In genomic region chr6:96381246-96381645, GRCh38 we compare ENCODE assay signal across 28 cellular contexts.
"Had no signal": no experiment of that assay in that cellular context is flagged by ENCODE, and none has a peak within 500 bp of the region (broad histone marks: within the 10 kb centered on the region; RNA-seq: fewer than 3 reads in every experiment).

No MANE protein-coding gene starts in this region.

- H3K27me3 ChIP-seq: stomach, suprapubic skin, testis, thyroid gland, tibial artery, tibial nerve, transverse colon, upper lobe of left lung, upper lobe of right lung, uterus, vagina had no signal

- H3K27ac ChIP-seq: stomach, suprapubic skin, testis, thoracic aorta, thyroid gland, tibial artery, tibial nerve, transverse colon, upper lobe of left lung, upper lobe of right lung, uterus, vagina had no signal

- H3K4me1 ChIP-seq: stomach, suprapubic skin, testis, thyroid gland, tibial artery, tibial nerve, transverse colon, upper lobe of left lung, upper lobe of right lung, uterus, vagina had no signal

- H3K4me1 Mint-ChIP-seq: stimulated activated effector memory CD8-positive, alpha-beta T cell treated with anti-CD3 and anti-CD28 coated beads, Interleukin-12 subunit alpha, Interleukin-12 subunit beta, amount 100 ng/mL, for 72 hours; stimulated activated memory B cell treated with anti-CD40 and anti-IgM and Interleukin-4, amounts not matched to agents 10 μg/mL and 1 μg/mL and 100 μg/mL, for 72 hours; stimulated activated naive B cell treated with anti-CD40 and anti-IgM and Interleukin-4, amounts not matched to agents 10 μg/mL and 1 μg/mL and 100 μg/mL, for 72 hours; stimulated activated naive CD8-positive, alpha-beta T cell treated with anti-CD3 and anti-CD28 coated beads, Interleukin-15, amount 100 ng/mL, for 72 hours had no signal

- H3K9me3 ChIP-seq: stomach, suprapubic skin, testis, thoracic aorta, thyroid gland, tibial artery, tibial nerve, transverse colon, upper lobe of left lung, upper lobe of right lung, uterus, vagina had no signal

- H3K36me3 Mint-ChIP-seq: stimulated activated effector memory CD8-positive, alpha-beta T cell treated with anti-CD3 and anti-CD28 coated beads, Interleukin-12 subunit alpha, Interleukin-12 subunit beta, amount 100 ng/mL, for 72 hours; stimulated activated memory B cell treated with anti-CD40 and anti-IgM and Interleukin-4, amounts not matched to agents 10 μg/mL and 1 μg/mL and 100 μg/mL, for 72 hours; stimulated activated naive B cell treated with anti-CD40 and anti-IgM and Interleukin-4, amounts not matched to agents 10 μg/mL and 1 μg/mL and 100 μg/mL, for 72 hours; type B pancreatic cell had no signal

- H3K9me3 Mint-ChIP-seq: stimulated activated effector memory CD8-positive, alpha-beta T cell treated with anti-CD3 and anti-CD28 coated beads, Interleukin-12 subunit alpha, Interleukin-12 subunit beta, amount 100 ng/mL, for 72 hours; stimulated activated memory B cell treated with anti-CD40 and anti-IgM and Interleukin-4, amounts not matched to agents 10 μg/mL and 1 μg/mL and 100 μg/mL, for 72 hours; stimulated activated naive CD8-positive, alpha-beta T cell treated with anti-CD3 and anti-CD28 coated beads, Interleukin-15, amount 100 ng/mL, for 72 hours; stimulated activated naive CD8-positive, alpha-beta T cell treated with anti-CD3 and anti-CD28 coated beads, Interleukin-15, Interleukin-2, amounts not matched to agents 100 ng/mL and 50 ng/mL, for 24 hours; type B pancreatic cell had no signal

- H3K4me3 ChIP-seq: stomach, suprapubic skin, testis, thoracic aorta, thyroid gland, tibial artery, tibial nerve, transverse colon, upper lobe of left lung, upper lobe of right lung, uterus, vagina had no signal

- H3K36me3 ChIP-seq: stomach, suprapubic skin, thoracic aorta, thyroid gland, tibial artery, tibial nerve, transverse colon, upper lobe of left lung, upper lobe of right lung, uterus, vagina had no signal

- H3K4me3 Mint-ChIP-seq: stimulated activated effector memory CD8-positive, alpha-beta T cell treated with anti-CD3 and anti-CD28 coated beads, Interleukin-12 subunit alpha, Interleukin-12 subunit beta, amount 100 ng/mL, for 72 hours; stimulated activated memory B cell treated with anti-CD40 and anti-IgM and Interleukin-4, amounts not matched to agents 10 μg/mL and 1 μg/mL and 100 μg/mL, for 72 hours; stimulated activated naive B cell treated with anti-CD40 and anti-IgM and Interleukin-4, amounts not matched to agents 10 μg/mL and 1 μg/mL and 100 μg/mL, for 72 hours; stimulated activated naive CD8-positive, alpha-beta T cell treated with anti-CD3 and anti-CD28 coated beads, Interleukin-15, amount 100 ng/mL, for 72 hours; stimulated activated naive CD8-positive, alpha-beta T cell treated with anti-CD3 and anti-CD28 coated beads, Interleukin-15, Interleukin-2, amounts not matched to agents 100 ng/mL and 50 ng/mL, for 24 hours; type B pancreatic cell had no signal

- H3K27me3 Mint-ChIP-seq: stimulated activated memory B cell treated with anti-CD40 and anti-IgM and Interleukin-4, amounts not matched to agents 10 μg/mL and 1 μg/mL and 100 μg/mL, for 72 hours; stimulated activated naive B cell treated with anti-CD40 and anti-IgM and Interleukin-4, amounts not matched to agents 10 μg/mL and 1 μg/mL and 100 μg/mL, for 72 hours; stimulated activated naive CD8-positive, alpha-beta T cell treated with anti-CD3 and anti-CD28 coated beads, Interleukin-15, amount 100 ng/mL, for 72 hours; type B pancreatic cell had no signal

- ATAC-seq: stimulated activated effector memory CD8-positive, alpha-beta T cell treated with anti-CD3 and anti-CD28 coated beads, Interleukin-12 subunit alpha, Interleukin-12 subunit beta, amount 100 ng/mL, for 72 hours; stimulated activated memory B cell treated with anti-CD40 and anti-IgM and Interleukin-4, amounts not matched to agents 10 μg/mL and 1 μg/mL and 100 μg/mL, for 72 hours; stimulated activated naive B cell treated with anti-CD40 and anti-IgM and Interleukin-4, amounts not matched to agents 10 μg/mL and 1 μg/mL and 100 μg/mL, for 72 hours; stimulated activated naive CD8-positive, alpha-beta T cell treated with anti-CD3 and anti-CD28 coated beads, Interleukin-15, amount 100 ng/mL, for 72 hours; stimulated activated naive CD8-positive, alpha-beta T cell treated with anti-CD3 and anti-CD28 coated beads, Interleukin-15, Interleukin-2, amounts not matched to agents 100 U/mL and 50 U/mL, for 24 hours; upper lobe of right lung had no signal

- H3K27ac Mint-ChIP-seq: stimulated activated effector memory CD8-positive, alpha-beta T cell treated with anti-CD3 and anti-CD28 coated beads, Interleukin-12 subunit alpha, Interleukin-12 subunit beta, amount 100 ng/mL, for 72 hours; stimulated activated memory B cell treated with anti-CD40 and anti-IgM and Interleukin-4, amounts not matched to agents 10 μg/mL and 1 μg/mL and 100 μg/mL, for 72 hours; stimulated activated naive B cell treated with anti-CD40 and anti-IgM and Interleukin-4, amounts not matched to agents 10 μg/mL and 1 μg/mL and 100 μg/mL, for 72 hours; stimulated activated naive CD8-positive, alpha-beta T cell treated with anti-CD3 and anti-CD28 coated beads, Interleukin-15, amount 100 ng/mL, for 72 hours; stimulated activated naive CD8-positive, alpha-beta T cell treated with anti-CD3 and anti-CD28 coated beads, Interleukin-15, Interleukin-2, amounts not matched to agents 100 ng/mL and 50 ng/mL, for 24 hours; type B pancreatic cell had no signal

- DNase-seq: stimulated activated CD4-positive, alpha-beta T cell treated with anti-CD3 and anti-CD28 coated beads, Interleukin-2, amount 100 ng/mL, for 48 hours; stimulated activated CD4-positive, alpha-beta T cell treated with anti-CD3 and anti-CD28 coated beads, Interleukin-4, amount 100 ng/mL, for 1 hour; stimulated activated CD4-positive, alpha-beta T cell treated with anti-CD3 and anti-CD28 coated beads, Interleukin-4, amount 100 ng/mL, for 24 hours; stimulated activated CD4-positive, alpha-beta T cell treated with anti-CD3 and anti-CD28 coated beads, Interleukin-4, amount 100 ng/mL, for 4 hours; stimulated activated CD8-positive, alpha-beta memory T cell treated with anti-CD3 and anti-CD28 coated beads, Interleukin-4, amount 100 ng/mL, for 48 hours; stimulated activated naive B cell treated with anti-CD40 and anti-IgM and Interleukin-4, amounts not matched to agents 10 μg/mL and 1 μg/mL and 100 μg/mL, for 72 hours; stimulated activated naive CD4-positive, alpha-beta T cell; stimulated activated naive CD4-positive, alpha-beta T cell treated with Interleukin-2 at 50 U/mL for 16 hours; stimulated activated naive CD8-positive, alpha-beta T cell treated with anti-CD3 and anti-CD28 coated beads, Interleukin-15, amount 100 ng/mL, for 72 hours; stimulated activated naive CD8-positive, alpha-beta T cell treated with anti-CD3 and anti-CD28 coated beads, Interleukin-15, Interleukin-2, amounts not matched to agents 100 U/mL and 50 U/mL, for 24 hours; stomach; substantia nigra; testis; thyroid gland; tibial artery; transverse colon; trophoblast cell; upper lobe of left lung; upper lobe of right lung; uterus had no signal
